ENCODE assay signal across 9 cellular contexts in the genomic region with DNA sequence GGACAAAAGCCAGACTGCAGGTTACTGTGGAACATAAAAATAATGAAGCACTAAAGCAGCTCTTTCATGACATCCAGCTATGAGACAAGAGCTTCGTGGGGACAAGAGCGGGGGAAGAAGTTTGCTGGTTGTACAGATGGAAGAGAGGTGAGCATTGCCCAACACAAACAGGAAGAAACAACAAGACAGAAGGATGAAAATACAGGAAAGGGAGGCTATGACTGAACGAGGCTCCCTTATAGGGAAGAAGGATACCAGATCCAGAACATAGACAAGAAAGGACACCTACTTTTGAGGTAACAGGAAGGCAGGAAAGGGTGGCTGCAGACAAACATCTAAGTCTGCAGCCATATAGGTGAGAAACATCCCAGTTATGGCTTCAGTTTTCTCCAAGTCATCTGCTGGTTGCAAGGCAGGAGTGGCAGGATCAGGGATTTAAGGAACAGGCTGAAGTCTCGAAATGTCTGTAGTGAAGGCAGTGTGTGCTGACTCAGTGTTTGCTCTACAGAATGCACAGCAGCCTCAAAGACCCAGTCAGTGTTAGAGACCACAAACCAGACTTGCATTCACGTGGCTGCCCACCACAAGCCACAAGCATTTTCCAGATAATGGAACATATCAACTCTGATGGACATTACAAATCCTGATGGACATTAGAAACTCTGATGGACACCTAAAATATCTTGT. TPM values are rescaled to one million over a fixed set of nuclear protein-coding genes. Genes with fewer than 3 reads are reported as not detected.
DNase-seq lines count a peak whose midpoint lies in the region; ATAC-seq and TF ChIP-seq lines count a peak whose summit lies in the region.
"Had no signal": no experiment of that assay in that cellular context is flagged by ENCODE, and none has a peak within 500 bp of the region (broad histone marks: within the 10 kb centered on the region; RNA-seq: fewer than 3 reads in every experiment).

No MANE protein-coding gene starts in this region.

- intact Hi-C loops in CD4-positive, alpha-beta memory T cell (cut with micrococcal nuclease) = loop anchor here (2.0 to 5.0 kb wide), 2 partner anchors 111 to 167 kb away; partner anchors contain the start of genes DGCR2 and SLC25A1
- intact Hi-C loops in natural killer cell (cut with micrococcal nuclease) = loop anchor here (5.0 to 10.0 kb wide), 2 partner anchors 167 to 185 kb away; partner anchors contain the start of genes CDC45, DGCR2 and UFD1
- intact Hi-C loops in sciatic nerve (cut with DNase I) = no loop called here

- H3K27ac Mint-ChIP-seq in CD4-positive, alpha-beta memory T cell = peak overlapping the region in 2 of 7 donors; percentile 82 to 87
- no peak overlapping the region for H3K27ac Mint-ChIP-seq in natural killer cell

- POLR2A ChIA-PET in CD4-positive, alpha-beta memory T cell (lab: Charles Lee; ENCODE audit: partially characterized antibody) = no interaction called here

- peak; percentile 24 to 54 (median 43) for ATAC-seq in natural killer cell
- no peak for ATAC-seq in HG02981 (IDR thresholded peaks at IDR 0.05; ENCODE audit: unreplicated experiment)
- ATAC-seq in sciatic nerve = no peak
- ATAC-seq in GM18502 (IDR thresholded peaks at IDR 0.05; ENCODE audit: poor library complexity, unreplicated experiment) = no peak

- peaks cover 7 to 14% of the 10 kb centered on the region in 2 donors for H3K27me3 Mint-ChIP-seq in CD4-positive, alpha-beta memory T cell
- H3K27me3 Mint-ChIP-seq in natural killer cell (ENCODE audit: low read depth in 2 of 2) = peaks cover 22 to 37% of the 10 kb centered on the region in 2 donors

- H3K27me3 ChIP-seq in CD4-positive, alpha-beta memory T cell (ENCODE audit: insufficient read depth, low read length) = no peaks in the 10 kb centered on the region
- H3K27me3 ChIP-seq in Loucy (ENCODE audit: insufficient read depth, low read length, poor library complexity, severe bottlenecking) = no peaks in the 10 kb centered on the region

- H3K4me1 ChIP-seq in CD4-positive, alpha-beta memory T cell (ENCODE audit: insufficient read depth, low read length) = peaks cover 25% of the 10 kb centered on the region
- H3K4me1 ChIP-seq in Loucy (ENCODE audit: insufficient read depth, low read length, poor library complexity, severe bottlenecking) = peaks cover 29% of the 10 kb centered on the region

- no peak overlapping the region for H3K4me3 ChIP-seq in CD4-positive, alpha-beta memory T cell (ENCODE audit: low read length in 2 of 2)
- H3K4me3 ChIP-seq in Loucy (ENCODE audit: low read length, poor library complexity, severe bottlenecking) = peak overlapping the region; percentile 26
- no peak overlapping the region for H3K4me3 ChIP-seq in astrocyte of the spinal cord (ENCODE audit: low read depth, low read length)

- H3K9me3 ChIP-seq in CD4-positive, alpha-beta memory T cell (ENCODE audit: control insufficient read depth in 1 of 2, low read length in 2 of 2) = no peaks in the 10 kb centered on the region
- no peaks in the 10 kb centered on the region for H3K9me3 ChIP-seq in Loucy (ENCODE audit: insufficient read depth, low read depth, low read length)

- TF ChIP-seq CTCF in Loucy (conservative IDR thresholded peaks at IDR 0.05; ENCODE audit: low read length) (no peak), astrocyte of the spinal cord (IDR thresholded peaks at IDR 0.05; ENCODE audit: low read depth, low read length) (no peak), natural killer cell (IDR thresholded peaks at IDR 0.05) (no peak)

- in situ Hi-C loops in astrocyte of the spinal cord (cut with HindIII; ENCODE audit: low sequenced_read_pairs) = no loop called here

- no peaks in the 10 kb centered on the region for H3K36me3 ChIP-seq in CD4-positive, alpha-beta memory T cell (ENCODE audit: insufficient read depth, low read length)
- no peaks in the 10 kb centered on the region for H3K36me3 ChIP-seq in Loucy (ENCODE audit: insufficient read depth, low read length)

- no peaks in the 10 kb centered on the region for H4K20me1 ChIP-seq in Loucy (ENCODE audit: insufficient read depth, low read length, poor library complexity, severe bottlenecking)

- peaks cover 12 to 31% (median 21%) of the 10 kb centered on the region in 4 donors for H3K4me1 Mint-ChIP-seq in CD4-positive, alpha-beta memory T cell
- H3K4me1 Mint-ChIP-seq in natural killer cell = peaks cover 22 to 26% of the 10 kb centered on the region in 2 donors

- no peak overlapping the region for H3K27ac ChIP-seq in CD4-positive, alpha-beta memory T cell (ENCODE audit: low read depth, low read length)

- H3K4me3 Mint-ChIP-seq in CD4-positive, alpha-beta memory T cell = peak overlapping the region in 5 of 8 donors; percentile 7 to 88 (median 39)
- peak overlapping the region; percentile 87 for H3K4me3 Mint-ChIP-seq in natural killer cell

- H3K9ac ChIP-seq in Loucy (ENCODE audit: low read depth, low read length, poor library complexity, severe bottlenecking) = no peak overlapping the region

- DNase-seq in CD4-positive, alpha-beta memory T cell = peak in 1 of 5 donors; percentile 7
- DNase-seq in astrocyte of the spinal cord (ENCODE audit: low read depth, low spot score) (peak; percentile 89), natural killer cell (peak; percentile 36), sciatic nerve (ENCODE audit: low spot score) (no peak), DMS53 (lab: John Stamatoyannopoulos, UW) (no peak)
- DNase-seq: T-helper 9 cell had no signal

- H3K9me3 Mint-ChIP-seq in CD4-positive, alpha-beta memory T cell = peaks cover 0 to 2% (median 0%) of the 10 kb centered on the region in 8 donors
- H3K9me3 Mint-ChIP-seq in natural killer cell = no peaks in the 10 kb centered on the region

- no peak overlapping the region for H2AFZ ChIP-seq in Loucy (ENCODE audit: low read length)

- no peaks in the 10 kb centered on the region for H3K79me2 ChIP-seq in Loucy (ENCODE audit: insufficient read depth, low read length)

- H3K36me3 Mint-ChIP-seq in CD4-positive, alpha-beta memory T cell = peaks cover 0 to 1% of the 10 kb centered on the region in 2 donors
- no peaks in the 10 kb centered on the region for H3K36me3 Mint-ChIP-seq in natural killer cell

- peak overlapping the region; percentile 84 for H3K4me2 ChIP-seq in Loucy (ENCODE audit: low read depth, low read length, poor library complexity, severe bottlenecking)

- H3K9me2 ChIP-seq in Loucy (replicated peaks; ENCODE audit: low read depth, low read length) = no peaks in the 10 kb centered on the region

- CTCF ChIA-PET in CD4-positive, alpha-beta memory T cell (lab: Charles Lee; ENCODE audit: partially characterized antibody) = no interaction called here

- no peaks in the 10 kb centered on the region for H3F3A ChIP-seq in Loucy (ENCODE audit: low read depth)

RNA-seq across cellular contexts. Expression of gene CLTCL1, which starts 1.9 kb away (rescaled TPM):
- 1 to 10 TPM in 1 of 2 experiments, under 1 TPM in 1; 0.80 to 1.7 TPM for total RNA-seq in CD4-positive, alpha-beta memory T cell
- polyA plus RNA-seq in CD4-positive, alpha-beta memory T cell = not detected
- total RNA-seq in natural killer cell (1 to 10 TPM in 2 of 3 donors, under 1 TPM in 1; 0.86 to 1.2 (median 1.2) TPM), sciatic nerve (14.2 TPM)

Comparison
In these comparisons a context has a peak if more than half of its experiments do, and no peak if none do; other contexts are left out.
1. DNase-seq: peak in astrocyte of the spinal cord (single experiment) and natural killer cell (single experiment); none in sciatic nerve (single experiment) and DMS53 (single experiment).
2. ATAC-seq: peak in natural killer cell (3 of 3); none in HG02981 (single experiment), sciatic nerve (single experiment) and GM18502 (single experiment).